Comparison of ENCODE assay signal across 8 cellular contexts in the genomic region with DNA sequence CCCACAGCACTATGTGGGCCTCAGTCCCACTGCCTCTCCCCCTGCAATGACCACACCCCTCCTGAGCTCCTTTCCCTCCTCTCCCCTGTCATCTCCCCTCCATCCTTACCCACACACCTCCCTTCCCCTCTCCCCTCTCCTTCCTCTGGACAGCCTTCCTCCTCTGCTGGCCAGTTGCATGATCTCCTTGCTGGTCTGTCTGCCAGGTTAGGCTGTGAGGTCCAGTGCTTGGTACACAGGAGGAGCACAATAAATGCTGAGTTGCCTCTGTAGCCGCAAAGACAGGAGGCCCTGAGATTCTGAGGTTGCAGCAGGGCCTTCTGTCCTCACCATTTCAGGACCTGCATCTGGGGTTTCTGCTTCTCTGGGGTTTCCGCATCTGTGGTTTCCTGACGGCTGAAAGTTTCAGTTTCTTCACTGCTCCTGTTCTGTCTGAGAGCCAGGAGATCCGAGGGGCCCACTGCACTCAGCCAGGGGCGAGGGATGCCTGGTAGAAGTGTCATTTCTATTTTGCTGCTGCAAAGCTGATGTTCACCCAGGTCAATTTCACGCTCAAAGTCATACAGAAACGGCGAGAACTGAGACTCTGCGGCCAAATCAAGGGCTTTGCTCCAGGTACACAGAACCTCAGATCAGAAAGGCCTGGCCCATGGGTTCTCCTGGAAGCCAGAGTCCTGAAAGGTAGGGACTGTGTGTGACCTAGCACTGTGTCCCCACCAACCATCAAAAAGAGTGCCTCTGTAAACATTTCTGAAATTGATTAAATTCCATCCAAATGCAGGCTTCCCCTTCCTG. TPM values are rescaled to one million over a fixed set of nuclear protein-coding genes. Genes with fewer than 3 reads are reported as not detected.
DNase-seq lines count a peak whose midpoint lies in the region; ATAC-seq and TF ChIP-seq lines count a peak whose summit lies in the region.

No MANE protein-coding gene starts in this region.

- DNase-seq in T-cell, result peak in 24 of 34 experiments; percentile 7 to 69 (median 30)
- DNase-seq in mesothelial cell of epicardium (ENCODE audit: low spot score in 2 of 2, unreplicated experiment in 2 of 2), result no peak
- no peak for DNase-seq in NCI-H1417 treated with DMSO at 0.1 percent for 48 hours (lab: John Stamatoyannopoulos, UW)
- DNase-seq in DMS79 treated with DMSO at 0.1 percent for 48 hours (lab: John Stamatoyannopoulos, UW), result no peak
- DNase-seq in ACHN, result no peak
- DNase-seq in SKM-1 (lab: John Stamatoyannopoulos, UW; ENCODE audit: unreplicated experiment), result no peak

- H3K4me3 Mint-ChIP-seq in T-cell, result peak overlapping the region; percentile 64 to 66 (median 64)
- H3K4me3 Mint-ChIP-seq in mesothelial cell of epicardium, result no peak overlapping the region

- TF ChIP-seq CTCF in mesothelial cell of epicardium (IDR thresholded peaks at IDR 0.05; ENCODE audit: unreplicated experiment), result no peak

- in situ Hi-C loops in ACHN (cut with HindIII; ENCODE audit: low pct_ligation_motif_present, low pct_unique_long_range_greater_than_20kb, low sequenced_read_pairs), result no loop called here

- H3K4me1 Mint-ChIP-seq in T-cell (peaks cover 13 to 58% (median 40%) of the 10 kb centered on the region in 3 donors), mesothelial cell of epicardium (peaks cover 36% of the 10 kb centered on the region)

- ATAC-seq in GM18505 (IDR thresholded peaks at IDR 0.05; ENCODE audit: unreplicated experiment) (peak; percentile 78), HG02840 (IDR thresholded peaks at IDR 0.05; ENCODE audit: low FRiP score, unreplicated experiment) (peak; percentile 60), T-cell (replicated peaks in 1 of 4) (peak; percentile 75 to 86 (median 80))

- no peaks in the 10 kb centered on the region for H3K9me3 Mint-ChIP-seq in T-cell
- H3K9me3 Mint-ChIP-seq in mesothelial cell of epicardium, result no peaks in the 10 kb centered on the region

- peak; percentile 19 for TF ChIP-seq POLR2A in GM18505 (IDR thresholded peaks at IDR 0.05; ENCODE audit: borderline replicate concordance, extremely low read depth, insufficient read depth, insufficient read length)

- H3K36me3 Mint-ChIP-seq in T-cell (no peaks in the 10 kb centered on the region), mesothelial cell of epicardium (no peaks in the 10 kb centered on the region)

- POLR2A ChIA-PET in T-cell (lab: Charles Lee), result interaction anchor here in 1 of 2 donors (0.5 kb wide), 1 partner anchor 9 kb away, joined by 3 read pairs; no protein-coding TSS in a partner anchor

- CTCF ChIA-PET in T-cell (lab: Charles Lee), result interaction anchor here in 1 of 2 donors (0.9 kb wide), 1 partner anchor 34 kb away, joined by 4 read pairs; no protein-coding TSS in a partner anchor

- H3K27me3 Mint-ChIP-seq in T-cell (no peaks in the 10 kb centered on the region), mesothelial cell of epicardium (ENCODE audit: low read depth) (no peaks in the 10 kb centered on the region)

- H3K27ac Mint-ChIP-seq in T-cell (peak overlapping the region; percentile 90 to 94), mesothelial cell of epicardium (peak overlapping the region; percentile 68)

RNA-seq across cellular contexts. Expression of a gene that starts 4.6 kb away (rescaled TPM):
- under 1 TPM in 1 of 5 donors, not detected in 4; 0.35 TPM for total RNA-seq in T-cell
- not detected in 3 replicates for total RNA-seq in mesothelial cell of epicardium

Comparison
In these comparisons a context has a peak if more than half of its experiments do, and no peak if none do; other contexts are left out.
1. DNase-seq: peak in T-cell (24 of 34); none in mesothelial cell of epicardium (0 of 2), NCI-H1417 treated with DMSO at 0.1 percent for 48 hours (single experiment), DMS79 treated with DMSO at 0.1 percent for 48 hours (single experiment), ACHN (single experiment) and SKM-1 (single experiment).
2. Peak in every context shown above with its lines, with median percentiles within 50 percentile points of each other: ATAC-seq.